Comparison of ENCODE assay signal across 18 cellular contexts in the genomic region with DNA sequence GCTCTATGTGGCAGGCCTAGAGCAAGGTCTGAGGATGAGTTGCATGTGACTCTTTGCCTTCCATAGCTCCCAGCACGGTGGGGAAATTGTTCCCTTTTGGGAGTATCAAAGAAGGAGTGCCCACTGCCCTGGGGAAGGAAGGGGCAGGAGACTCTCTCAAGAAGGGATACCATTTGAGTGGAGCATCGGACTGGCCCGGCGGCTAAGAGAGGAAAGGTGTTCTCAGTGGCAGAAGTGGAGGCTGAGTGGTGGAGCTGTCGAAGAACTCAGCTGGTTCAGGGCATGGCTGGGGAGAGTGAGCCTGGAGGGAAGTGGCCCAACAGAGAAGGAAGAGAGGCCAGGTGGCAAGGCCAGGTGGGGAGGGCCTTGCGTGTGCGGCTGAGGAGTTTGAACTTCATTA.
DNase-seq lines count a peak whose midpoint lies in the region; ATAC-seq, FAIRE-seq and TF ChIP-seq lines count a peak whose summit lies in the region.
"Had no signal": no experiment of that assay in that cellular context is flagged by ENCODE, and none has a peak within 500 bp of the region (broad histone marks: within the 10 kb centered on the region; RNA-seq: fewer than 3 reads in every experiment).

No MANE protein-coding gene starts in this region.

- ATAC-seq in activated naive CD4-positive, alpha-beta T cell treated with anti-CD3 and anti-CD28 coated beads, Interleukin-2, amount 50 U/mL, for 72 hours = no peak
- ATAC-seq in RWPE2 (ENCODE audit: low read depth) = no peak
- ATAC-seq: GM12878, HCT116 had no signal

- H3K9me3 ChIP-seq in RWPE2 (ENCODE audit: severe bottlenecking) (no peaks in the 10 kb centered on the region), kidney (ENCODE audit: control insufficient read depth in 1 of 2, low read length in 2 of 2) (no peaks in the 10 kb centered on the region)

- intact Hi-C loops in kidney (cut with DNase I) (no loop called here), posterior vena cava (cut with DNase I) (no loop called here)

- H3K36me3 ChIP-seq in RWPE2 (ENCODE audit: low read depth) (no peaks in the 10 kb centered on the region), kidney (ENCODE audit: control insufficient read depth in 1 of 2, insufficient read depth in 2 of 2, low read length in 2 of 2) (no peaks in the 10 kb centered on the region)

- TF ChIP-seq CTCF in RWPE2 (IDR thresholded peaks at IDR 0.05; ENCODE audit: poor library complexity, severe bottlenecking) = no peak
- no peak for TF ChIP-seq CTCF in kidney (IDR thresholded peaks at IDR 0.05; ENCODE audit: borderline replicate concordance, extremely low read depth, insufficient read depth)

- no peak overlapping the region for H3K4me3 ChIP-seq in RWPE2 (ENCODE audit: severe bottlenecking)
- no peak overlapping the region for H3K4me3 ChIP-seq in kidney (ENCODE audit: low read length in 2 of 2)
- H3K4me3 ChIP-seq: BLaER1 treated with 17β-estradiol and CSF1 and Interleukin-3, amounts not matched to agents 10 nM and 100 nM; GM12878 had no signal

- H3K27ac ChIP-seq in RWPE2 (ENCODE audit: poor library complexity, severe bottlenecking) = no peak overlapping the region
- H3K27ac ChIP-seq in kidney (ENCODE audit: low read depth in 2 of 2, low read length in 2 of 2) = no peak overlapping the region
- H3K27ac ChIP-seq: BLaER1 treated with 17β-estradiol and CSF1 and Interleukin-3, amounts not matched to agents 10 nM and 100 nM; HL-60 had no signal

- H3K4me1 ChIP-seq in RWPE2 (ENCODE audit: insufficient read depth, poor library complexity, severe bottlenecking) = no peaks in the 10 kb centered on the region
- no peaks in the 10 kb centered on the region for H3K4me1 ChIP-seq in kidney (ENCODE audit: control insufficient read depth in 1 of 2, insufficient read depth in 1 of 2, low read depth in 1 of 2, low read length in 2 of 2)

- H3K36me3 Mint-ChIP-seq in activated naive CD4-positive, alpha-beta T cell treated with anti-CD3 and anti-CD28 coated beads, Interleukin-2, amount 50 U/mL, for 72 hours = no peaks in the 10 kb centered on the region
- H3K36me3 Mint-ChIP-seq: CD4-positive, CD25-positive, alpha-beta regulatory T cell had no signal

- H3K27me3 ChIP-seq in RWPE2 (ENCODE audit: insufficient read depth, poor library complexity, severe bottlenecking) = no peaks in the 10 kb centered on the region
- H3K27me3 ChIP-seq: BLaER1 treated with 17β-estradiol and CSF1 and Interleukin-3, amounts not matched to agents 10 nM and 100 nM had no signal

- FAIRE-seq in kidney (lab: Jason Lieb, UNC) = no peak
- no peak for FAIRE-seq in urothelium cell line (lab: Jason Lieb, UNC)
- FAIRE-seq: GM12878, GM18507, H54 had no signal

- no peaks in the 10 kb centered on the region for H3K9me3 Mint-ChIP-seq in activated naive CD4-positive, alpha-beta T cell treated with anti-CD3 and anti-CD28 coated beads, Interleukin-2, amount 50 U/mL, for 72 hours

- peak; percentile 0 for DNase-seq in activated naive CD4-positive, alpha-beta T cell treated with anti-CD3 and anti-CD28 coated beads, Interleukin-2, amount 50 U/mL, for 16 hours
- no peak for DNase-seq in activated naive CD4-positive, alpha-beta T cell treated with anti-CD3 and anti-CD28 coated beads, Interleukin-2, amount 50 U/mL, for 72 hours (ENCODE audit: low spot score in 2 of 2)
- DNase-seq in RWPE2 (ENCODE audit: low spot score) = peak; percentile 23
- DNase-seq in kidney = peak; percentile 30
- DNase-seq in posterior vena cava (ENCODE audit: low spot score) = peak; percentile 53
- no peak for DNase-seq in NCI-H1048 (lab: John Stamatoyannopoulos, UW)
- DNase-seq in GOT3 (lab: John Stamatoyannopoulos, UW) = no peak
- no peak for DNase-seq in urothelium cell line (ENCODE audit: low spot score)
- DNase-seq: ACHN; CD4-positive, CD25-positive, alpha-beta regulatory T cell; DMS 273 treated with DMSO at 0.1 percent for 48 hours; DMS79 had no signal

- H3K9ac ChIP-seq in kidney (ENCODE audit: low read length in 2 of 2) = no peak overlapping the region
- H3K9ac ChIP-seq: BLaER1 treated with 17β-estradiol and CSF1 and Interleukin-3, amounts not matched to agents 10 nM and 100 nM had no signal

- H3K27ac Mint-ChIP-seq in activated naive CD4-positive, alpha-beta T cell treated with anti-CD3 and anti-CD28 coated beads, Interleukin-2, amount 50 U/mL, for 72 hours = no peak overlapping the region
- H3K27ac Mint-ChIP-seq: CD4-positive, CD25-positive, alpha-beta regulatory T cell had no signal

Comparison
In these comparisons a context has a peak if more than half of its experiments do, and no peak if none do; other contexts are left out.
1. DNase-seq: peak in activated naive CD4-positive, alpha-beta T cell treated with anti-CD3 and anti-CD28 coated beads, Interleukin-2, amount 50 U/mL, for 16 hours (single experiment), RWPE2 (single experiment), kidney (single experiment) and posterior vena cava (single experiment); none in activated naive CD4-positive, alpha-beta T cell treated with anti-CD3 and anti-CD28 coated beads, Interleukin-2, amount 50 U/mL, for 72 hours (0 of 2), NCI-H1048 (single experiment), GOT3 (single experiment) and urothelium cell line (single experiment).